28 cellular contexts compared by ENCODE assay signal in genomic region chr15:101368086-101368780, GRCh38.
DNase-seq lines count a peak whose midpoint lies in the region; ATAC-seq and TF ChIP-seq lines count a peak whose summit lies in the region.
"Had no signal": no experiment of that assay in that cellular context is flagged by ENCODE, and none has a peak within 500 bp of the region (broad histone marks: within the 10 kb centered on the region; RNA-seq: fewer than 3 reads in every experiment).

No MANE protein-coding gene starts in this region.

- H3K4me3 ChIP-seq in coronary artery: no peak overlapping the region
- H3K4me3 ChIP-seq: esophagus muscularis mucosa, pancreas, thyroid gland had no signal

- DNase-seq in NCI-H1092 treated with DMSO at 0.1 percent for 48 hours (lab: John Stamatoyannopoulos, UW): peak; percentile 64
- DNase-seq in coronary artery (ENCODE audit: low spot score): peak; percentile 57
- DNase-seq in islet precursor cell: peak; percentile 26
- DNase-seq in sciatic nerve (ENCODE audit: low spot score): peak; percentile 51
- no peak for DNase-seq in NCI-H1930 (lab: John Stamatoyannopoulos, UW)
- DNase-seq in dedifferentiated amniotic fluid mesenchymal stem cell (ENCODE audit: extremely low spot score): no peak
- DNase-seq in hepatic stellate cell (ENCODE audit: low spot score): no peak
- DNase-seq: 8988T; activated CD4-positive, CD25-positive, alpha-beta regulatory T cell; activated CD8-positive, alpha-beta memory T cell treated with anti-CD3 and anti-CD28 coated beads, Interleukin-2, amount 10 ng/mL, durations not matched to agents 7 days and 5 days; activated naive CD4-positive, alpha-beta T cell; COR-L47; foreskin keratinocyte; Kasumi-1; mesenchymal stem cell; NCI-H2171 treated with DMSO at 0.1 percent for 48 hours; NCI-H524; NK-92 treated with Interleukin-12 subunit alpha and Interleukin-12 subunit beta, amount 100 ng/mL, for 24 hours; pancreas; SHP77; stimulated activated CD4-positive, alpha-beta T cell treated with anti-CD3 and anti-CD28 coated beads, Interleukin-12 subunit alpha, Interleukin-12 subunit beta, amount 100 ng/mL, for 4 hours; stimulated activated CD4-positive, alpha-beta T cell treated with anti-CD3 and anti-CD28 coated beads, Interleukin-2, amount 100 ng/mL, for 48 hours; T-helper 17 cell; thyroid gland had no signal

- no peak overlapping the region for H3K27ac ChIP-seq in coronary artery
- H3K27ac ChIP-seq: C4-2B, esophagus muscularis mucosa, foreskin keratinocyte, pancreas, thyroid gland had no signal

- intact Hi-C loops in sciatic nerve (cut with DNase I): no loop called here

- ATAC-seq in sciatic nerve (no peak), GM19452 (IDR thresholded peaks at IDR 0.05; ENCODE audit: unreplicated experiment) (no peak)
- ATAC-seq: activated CD8-positive, alpha-beta memory T cell treated with anti-CD3 and anti-CD28 coated beads, Interleukin-2, amount 10 ng/mL, durations not matched to agents 7 days and 5 days; foreskin keratinocyte; HCT116; pancreas; T-helper 17 cell had no signal

- no peak for TF ChIP-seq CTCF in coronary artery (IDR thresholded peaks at IDR 0.05)

Comparison
In these comparisons a context has a peak if more than half of its experiments do, and no peak if none do; other contexts are left out.
1. DNase-seq: peak in NCI-H1092 treated with DMSO at 0.1 percent for 48 hours (single experiment), coronary artery (single experiment), islet precursor cell (single experiment) and sciatic nerve (single experiment); none in NCI-H1930 (0 of 2), dedifferentiated amniotic fluid mesenchymal stem cell (single experiment) and hepatic stellate cell (single experiment).